ENCODE assay signal across 8 cellular contexts in genomic region chr1:101025283-101025679, GRCh38. TPM values are rescaled to one million over a fixed set of nuclear protein-coding genes. Genes with fewer than 3 reads are reported as not detected.
DNase-seq lines count a peak whose midpoint lies in the region; ATAC-seq and TF ChIP-seq lines count a peak whose summit lies in the region.

No MANE protein-coding gene starts in this region.

- no peaks in the 10 kb centered on the region for H3K27me3 ChIP-seq in A673 (replicated peaks; ENCODE audit: insufficient read depth, low read depth, low read length, poor library complexity)
- H3K27me3 ChIP-seq in SJCRH30 = no peaks in the 10 kb centered on the region
- H3K27me3 ChIP-seq in lung (ENCODE audit: control insufficient read depth, insufficient read depth) = no peaks in the 10 kb centered on the region
- no peaks in the 10 kb centered on the region for H3K27me3 ChIP-seq in thyroid gland

- TF ChIP-seq CTCF in A673 (conservative IDR thresholded peaks at IDR 0.05; ENCODE audit: low read depth, low read length) (no peak), chondrocyte (IDR thresholded peaks at IDR 0.05) (no peak), lung (IDR thresholded peaks at IDR 0.05; ENCODE audit: control extremely low read depth, extremely low read depth) (no peak), thyroid gland (IDR thresholded peaks at IDR 0.05) (no peak)

- CTCF ChIA-PET in A673 (lab: Charles Lee) = no interaction called here

- WGBS in lung, 2 donors = 0 to 1% methylated on average over 9 of the region's 9 CpGs
- WGBS in thyroid gland, 2 donors = 0 to 1% methylated on average over 9 of the region's 9 CpGs

- POLR2A ChIA-PET in A673 (lab: Charles Lee; ENCODE audit: low non-redundant PET) = no interaction called here

- TF ChIP-seq POLR2A in thyroid gland (IDR thresholded peaks at IDR 0.05) = no peak

- H3K27ac ChIP-seq in A673 (ENCODE audit: low read depth, low read length, poor library complexity, severe bottlenecking) (peak overlapping the region; percentile 76), SJCRH30 (peak overlapping the region; percentile 89), lung (ENCODE audit: low read depth in 1 of 2, low read length in 1 of 2) (peak overlapping the region; percentile 77 to 90), thyroid gland (peak overlapping the region in 2 of 3 donors; percentile 80 to 91)

- H3K4me1 Mint-ChIP-seq in chondrocyte (ENCODE audit: low read depth) = peaks cover 27% of the 10 kb centered on the region

- ATAC-seq in GM18868 (IDR thresholded peaks at IDR 0.05; ENCODE audit: unreplicated experiment) = peak; percentile 29
- ATAC-seq in HG03066 (IDR thresholded peaks at IDR 0.05; ENCODE audit: low read depth, unreplicated experiment) = peak; percentile 28
- ATAC-seq in lung (ENCODE audit: insufficient read depth, low FRiP score) = no peak

- DNase-seq in A673 (ENCODE audit: low spot score) (no peak), SJCRH30 (peak in 1 of 2 experiments; percentile 22), chondrocyte (ENCODE audit: low spot score) (no peak), lung (ENCODE audit: low spot score) (no peak), thyroid gland (peak in 1 of 2 donors; percentile 7), cerebellar cortex (ENCODE audit: low spot score) (no peak)

- H3K4me3 ChIP-seq in A673 (ENCODE audit: low read depth, low read length, poor library complexity, severe bottlenecking) = peak overlapping the region; percentile 66
- H3K4me3 ChIP-seq in SJCRH30 = peak overlapping the region; percentile 68
- H3K4me3 ChIP-seq in lung = peak overlapping the region; percentile 71
- H3K4me3 ChIP-seq in thyroid gland (replicated peaks in 1 of 3) = peak overlapping the region; percentile 25 to 62 (median 49)

- H3K9me3 Mint-ChIP-seq in chondrocyte (ENCODE audit: low read depth) = no peaks in the 10 kb centered on the region

- H3K9me3 ChIP-seq in A673 (ENCODE audit: low read depth, low read length, poor library complexity, severe bottlenecking) (no peaks in the 10 kb centered on the region), SJCRH30 (replicated peaks) (no peaks in the 10 kb centered on the region), lung (ENCODE audit: control insufficient read depth in 2 of 2, insufficient read depth in 1 of 2, low read length in 1 of 2) (no peaks in the 10 kb centered on the region), thyroid gland (no peaks in the 10 kb centered on the region)

- peak overlapping the region; percentile 94 for H3K27ac Mint-ChIP-seq in chondrocyte (ENCODE audit: unreplicated experiment)

- peaks cover 2% of the 10 kb centered on the region for H3K36me3 Mint-ChIP-seq in chondrocyte (ENCODE audit: low read depth)

- peak overlapping the region; percentile 96 for H3K4me3 Mint-ChIP-seq in chondrocyte (ENCODE audit: unreplicated experiment)

- H3K36me3 ChIP-seq in A673 (ENCODE audit: insufficient read depth, low read length, poor library complexity, severe bottlenecking) = peaks cover 8% of the 10 kb centered on the region
- peaks cover 5% of the 10 kb centered on the region; the same call in 1 of the 2 replicates for H3K36me3 ChIP-seq in SJCRH30
- no peaks in the 10 kb centered on the region for H3K36me3 ChIP-seq in lung (ENCODE audit: control insufficient read depth in 2 of 2, insufficient read depth in 2 of 2, low read length in 2 of 2)
- no peaks in the 10 kb centered on the region for H3K36me3 ChIP-seq in thyroid gland

- H3K27me3 Mint-ChIP-seq in chondrocyte (ENCODE audit: low read depth) = no peaks in the 10 kb centered on the region

- intact Hi-C loops in A673 (cut with micrococcal nuclease; ENCODE audit: unreplicated experiment) = loop anchor here (5.0 kb wide), 2 partner anchors 73 to 212 kb away; partner anchors contain the start of gene S1PR1
- intact Hi-C loops in thyroid gland (cut with DNase I) = no loop called here

- peaks cover 27% of the 10 kb centered on the region for H3K4me1 ChIP-seq in A673 (ENCODE audit: insufficient read depth, low read length, poor library complexity, severe bottlenecking)
- peaks cover 10% of the 10 kb centered on the region for H3K4me1 ChIP-seq in SJCRH30
- peaks cover 1 to 8% of the 10 kb centered on the region in 2 donors for H3K4me1 ChIP-seq in lung (ENCODE audit: control insufficient read depth in 2 of 2, insufficient read depth in 2 of 2, low read length in 2 of 2)
- H3K4me1 ChIP-seq in thyroid gland = peaks cover 5 to 11% of the 10 kb centered on the region in 2 donors

- TSS peak; percentile 78 for BruUV-seq in A673 (replicated peaks; lab: Mats Ljungman, UMichigan)

RNA-seq across cellular contexts. Expression of gene DPH5, which starts 0.3 kb away (rescaled TPM):
- total RNA-seq in A673 (2021) (43.2 and 50.5 TPM in 2 replicates), chondrocyte (30.0 to 36.7 TPM (median 30.5 TPM) in 3 replicates), lung (10 to 100 TPM; 25.9 to 28.6 TPM), thyroid gland (10 to 100 TPM; 13.8 to 32.8 (median 23.6) TPM)
- 41.4 TPM in 2 replicates for total RNA-seq in SJCRH30 (2014; rRNA removed; shearing (Covaris generic))
- 10 to 100 TPM; 21.2 to 30.7 TPM for polyA plus RNA-seq in lung
